In the genomic region with DNA sequence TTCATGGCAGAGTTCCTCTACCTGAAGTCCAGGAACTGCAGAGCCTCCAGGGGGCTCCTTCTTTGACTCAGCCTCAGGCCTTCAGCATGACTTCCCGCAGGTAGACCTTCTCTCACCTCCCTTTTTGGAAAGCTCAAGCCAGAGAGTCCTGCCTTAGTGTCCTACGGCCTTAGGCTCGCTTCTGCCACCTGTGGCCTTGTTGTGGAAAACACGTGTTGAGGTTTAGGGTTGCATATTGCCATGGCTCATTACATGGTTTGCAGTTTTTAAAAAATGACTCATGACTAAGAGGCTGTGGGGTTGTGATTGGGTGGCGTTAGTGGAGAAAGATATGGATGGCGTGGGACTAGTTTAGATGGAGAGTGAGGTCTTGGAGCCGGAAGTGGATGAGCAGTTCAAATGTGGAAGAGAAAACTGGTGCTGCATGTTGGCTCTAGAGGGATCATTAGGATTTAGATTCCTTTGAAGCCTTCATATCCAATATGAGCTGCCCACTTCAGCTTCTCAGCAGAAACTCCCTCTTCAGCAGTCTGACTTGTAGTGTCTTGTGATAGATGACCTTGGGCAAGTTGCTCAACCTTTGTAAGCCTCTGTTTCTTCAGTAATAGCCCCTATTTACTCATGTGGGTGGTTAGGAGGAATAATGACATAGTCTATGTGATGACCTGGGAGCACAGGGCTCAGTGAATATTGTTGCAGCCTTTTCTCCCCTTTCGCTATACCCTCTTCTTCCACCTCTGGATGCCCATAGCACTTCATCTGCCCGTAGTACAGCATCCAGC, we compare ENCODE assay signal across 8 cellular contexts. TPM values are rescaled to one million over a fixed set of nuclear protein-coding genes. Genes with fewer than 3 reads are reported as not detected.
A peak's percentile ranks its signal among the peaks of the same experiment; 100 is the strongest.
DNase-seq lines count a peak whose midpoint lies in the region; ATAC-seq and TF ChIP-seq lines count a peak whose summit lies in the region.

No MANE protein-coding gene starts in this region.

- H3K27ac ChIP-seq in OCI-LY3 (ENCODE audit: low read length) (no peak overlapping the region), trophoblast cell (ENCODE audit: low read depth, low read length) (no peak overlapping the region)
- H3K27ac ChIP-seq in effector memory CD4-positive, alpha-beta T cell (ENCODE audit: insufficient read depth, low read length, poor library complexity, severe bottlenecking): no peak overlapping the region

- no peak overlapping the region for H2AK5ac ChIP-seq in trophoblast cell (ENCODE audit: low read length)

- H3K9me3 ChIP-seq in OCI-LY3 (ENCODE audit: insufficient read depth, low read length) (no peaks in the 10 kb centered on the region), trophoblast cell (ENCODE audit: insufficient read depth, low read depth, low read length) (no peaks in the 10 kb centered on the region)
- no peaks in the 10 kb centered on the region for H3K9me3 ChIP-seq in effector memory CD4-positive, alpha-beta T cell (ENCODE audit: control insufficient read depth, low read length)

- no peak overlapping the region for H3K23ac ChIP-seq in trophoblast cell (ENCODE audit: low read length)

- H4K8ac ChIP-seq in trophoblast cell (ENCODE audit: low read depth, low read length): no peak overlapping the region

- H3K4ac ChIP-seq in trophoblast cell (ENCODE audit: low read depth, low read length): no peak overlapping the region

- H2BK5ac ChIP-seq in trophoblast cell (ENCODE audit: low read depth, low read length, poor library complexity): no peak overlapping the region

- H2AFZ ChIP-seq in OCI-LY3 (ENCODE audit: low read depth, low read length) (peak overlapping the region; percentile 91), trophoblast cell (ENCODE audit: insufficient read depth, low read length, poor library complexity) (no peak overlapping the region)

- no peak overlapping the region for H3K4me3 ChIP-seq in OCI-LY3 (ENCODE audit: low read length)
- H3K4me3 ChIP-seq in epithelial cell of esophagus (ENCODE audit: low read length): no peak overlapping the region
- no peak overlapping the region for H3K4me3 ChIP-seq in trophoblast cell (ENCODE audit: low read depth, low read length)
- H3K4me3 ChIP-seq in effector memory CD4-positive, alpha-beta T cell (ENCODE audit: insufficient read depth, low read depth, low read length, poor library complexity, severe bottlenecking): no peak overlapping the region

- H4K91ac ChIP-seq in trophoblast cell (ENCODE audit: low read depth, low read length): peak overlapping the region; percentile 39

- no peaks in the 10 kb centered on the region for H4K20me1 ChIP-seq in OCI-LY3 (ENCODE audit: insufficient read depth, low read length)

- ATAC-seq in GM19351 (IDR thresholded peaks at IDR 0.05; ENCODE audit: unreplicated experiment) (peak; percentile 88), HG03196 (IDR thresholded peaks at IDR 0.05; ENCODE audit: unreplicated experiment) (peak; percentile 58)

- H3K79me2 ChIP-seq in OCI-LY3 (ENCODE audit: low read length) (no peaks in the 10 kb centered on the region), trophoblast cell (ENCODE audit: control insufficient read depth, insufficient read depth, low read length, poor library complexity) (no peaks in the 10 kb centered on the region)

- peaks cover 23% of the 10 kb centered on the region for H3K4me1 ChIP-seq in OCI-LY3 (ENCODE audit: low read length)
- H3K4me1 ChIP-seq in trophoblast cell (ENCODE audit: control insufficient read depth in 1 of 2, insufficient read depth in 2 of 2, low read length in 2 of 2): peaks cover 2 to 3% of the 10 kb centered on the region in 2 experiments
- no peaks in the 10 kb centered on the region for H3K4me1 ChIP-seq in effector memory CD4-positive, alpha-beta T cell (ENCODE audit: control insufficient read depth, insufficient read depth, low read length, poor library complexity, severe bottlenecking)

- H3K9ac ChIP-seq in OCI-LY3 (ENCODE audit: low read length): no peak overlapping the region
- no peak overlapping the region for H3K9ac ChIP-seq in trophoblast cell (ENCODE audit: low read length)

- peak overlapping the region; percentile 26 for H2BK120ac ChIP-seq in trophoblast cell (ENCODE audit: insufficient read depth, low read length, poor library complexity)

- WGBS in trophoblast cell (ENCODE audit: extremely low coverage, insufficient coverage, insufficient read length): 100% methylated on average over 2 of the region's 9 CpGs

- H3K4me2 ChIP-seq in OCI-LY3 (ENCODE audit: low read length): peak overlapping the region; percentile 57
- H3K4me2 ChIP-seq in trophoblast cell (ENCODE audit: low read length): no peak overlapping the region

- H3K18ac ChIP-seq in trophoblast cell (ENCODE audit: low read length): no peak overlapping the region

- TF ChIP-seq CTCF in OCI-LY3 (IDR thresholded peaks at IDR 0.05; ENCODE audit: low read depth, low read length) (peak; percentile 55), epithelial cell of esophagus (IDR thresholded peaks at IDR 0.05; ENCODE audit: insufficient read depth, low read depth, low read length, missing control alignments) (peak; percentile 74)

- no peak overlapping the region for H4K12ac ChIP-seq in trophoblast cell (ENCODE audit: low read depth, low read length)

- H3K14ac ChIP-seq in trophoblast cell (ENCODE audit: low read length): no peak overlapping the region

- peak overlapping the region; percentile 87 for H2BK12ac ChIP-seq in trophoblast cell (ENCODE audit: low read length)

- H3K27me3 ChIP-seq in OCI-LY3 (ENCODE audit: low read depth, low read length): no peaks in the 10 kb centered on the region
- no peaks in the 10 kb centered on the region for H3K27me3 ChIP-seq in trophoblast cell (ENCODE audit: insufficient read depth, low read length)
- no peaks in the 10 kb centered on the region for H3K27me3 ChIP-seq in effector memory CD4-positive, alpha-beta T cell (replicated peaks; ENCODE audit: control insufficient read depth, insufficient read depth, low read length, poor library complexity, severe bottlenecking)

- DNase-seq in Daoy (ENCODE audit: low read depth): peak; percentile 73
- DNase-seq in epithelial cell of esophagus (ENCODE audit: low read depth): peak; percentile 82
- DNase-seq in trophoblast cell: peak; percentile 74 to 80
- no peak for DNase-seq in cerebellar cortex (ENCODE audit: low spot score)
- no peak for DNase-seq in effector memory CD4-positive, alpha-beta T cell

- peaks cover 3% of the 10 kb centered on the region for H3K79me1 ChIP-seq in trophoblast cell (ENCODE audit: low read length)

- H3K36me3 ChIP-seq in OCI-LY3 (replicated peaks; ENCODE audit: low read depth, low read length) (no peaks in the 10 kb centered on the region), trophoblast cell (ENCODE audit: control insufficient read depth in 1 of 2, insufficient read depth in 2 of 2, low read length in 2 of 2) (no peaks in the 10 kb centered on the region)
- no peaks in the 10 kb centered on the region for H3K36me3 ChIP-seq in effector memory CD4-positive, alpha-beta T cell (ENCODE audit: control insufficient read depth, insufficient read depth, low read length)

RNA-seq across cellular contexts. Expression of gene FGGY, which starts 6.5 kb away (rescaled TPM):
- total RNA-seq in Daoy (2014; rRNA removed; shearing (Covaris generic)): 15.2 and 15.7 TPM in 2 replicates
- polyA plus RNA-seq in trophoblast cell (2013): 6.0 and 6.2 TPM in 2 replicates

Comparison
In these comparisons a context has a peak if more than half of its experiments do, and no peak if none do; other contexts are left out.
1. DNase-seq: peak in Daoy (single experiment), epithelial cell of esophagus (single experiment) and trophoblast cell (2 of 2); none in cerebellar cortex (single experiment) and effector memory CD4-positive, alpha-beta T cell (0 of 3).